In genomic region chr1:53381790-53382401, GRCh38 we compare ENCODE assay signal across 1 cellular context.
TF ChIP-seq lines count a peak whose summit lies in the region.

No MANE protein-coding gene starts in this region.

TF ChIP-seq in HEK293, 187 proteins besides CTCF, POLR2A, EP300 and RAD21 (continued from another document):
- TF ChIP-seq ZNF280C (tag by site-specific recombination; IDR thresholded peaks at IDR 0.05) = no peak
- TF ChIP-seq OSR2 (tag by site-specific recombination; IDR thresholded peaks at IDR 0.05) = no peak
- TF ChIP-seq ZNF660 (tag by site-specific recombination; IDR thresholded peaks at IDR 0.05) = peak; percentile 72
- TF ChIP-seq ZNF10 (tag by site-specific recombination; IDR thresholded peaks at IDR 0.05) = no peak
- TF ChIP-seq ZNF133 (tag by site-specific recombination; IDR thresholded peaks at IDR 0.05) = no peak
- no peak for TF ChIP-seq ZNF19 (tag by site-specific recombination; IDR thresholded peaks at IDR 0.05; ENCODE audit: low read depth)
- no peak for TF ChIP-seq ZBTB10 (tag by site-specific recombination; IDR thresholded peaks at IDR 0.05)
- 0 out of 2 replicates have a peak, but pooled peaks have one; percentile 48 for TF ChIP-seq ZNF184 (tag by site-specific recombination; IDR thresholded peaks at IDR 0.05)
- peak; percentile 37; the same call in 1 of the 2 replicates for TF ChIP-seq ZBTB17 (tag by site-specific recombination; IDR thresholded peaks at IDR 0.05)
